Comparison of ENCODE assay signal across 28 cellular contexts in the genomic region with DNA sequence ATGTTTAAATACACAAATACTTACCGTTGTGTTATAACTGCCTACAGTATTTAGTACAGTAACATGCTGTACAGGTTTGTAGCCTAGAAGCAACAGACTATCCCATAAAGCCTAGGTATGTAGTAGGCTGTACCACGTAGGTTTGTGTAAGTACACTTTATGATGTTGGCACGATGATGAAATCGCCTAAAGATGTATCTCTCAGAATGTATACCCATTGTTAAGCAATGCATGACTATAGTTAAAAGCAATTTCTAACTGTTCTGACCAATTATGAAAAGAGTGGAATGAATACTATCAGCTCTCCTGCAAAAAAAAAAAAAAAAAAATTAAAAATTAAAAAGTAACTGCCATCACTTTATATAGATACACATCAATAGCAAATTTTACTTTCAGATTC. TPM values are rescaled to one million over a fixed set of nuclear protein-coding genes. Genes with fewer than 3 reads are reported as not detected.
"Had no signal": no experiment of that assay in that cellular context is flagged by ENCODE, and none has a peak within 500 bp of the region (broad histone marks: within the 10 kb centered on the region; RNA-seq: fewer than 3 reads in every experiment).

No MANE protein-coding gene starts in this region.

- H3K4me3 Mint-ChIP-seq: activated naive CD4-positive, alpha-beta T cell treated with anti-CD3 and anti-CD28 coated beads for 36 hours; activated naive CD8-positive, alpha-beta T cell treated with anti-CD3 and anti-CD28 coated beads, Interleukin-2, amount 10 ng/mL, durations not matched to agents 7 days and 5 days; IgD-negative memory B cell had no signal

- H3K9ac ChIP-seq: KMS-11, SK-N-SH had no signal

- H3K9me3 ChIP-seq: adrenal gland, breast epithelium, MG63, Peyer's patch, SJCRH30, SK-N-SH had no signal

- H3K27ac ChIP-seq: breast epithelium, KMS-11, Peyer's patch, RWPE1, SJCRH30, VCaP had no signal

- H3K27ac Mint-ChIP-seq: activated naive CD4-positive, alpha-beta T cell treated with anti-CD3 and anti-CD28 coated beads for 36 hours; activated naive CD8-positive, alpha-beta T cell treated with anti-CD3 and anti-CD28 coated beads, Interleukin-2, amount 10 ng/mL, durations not matched to agents 7 days and 5 days; IgD-negative memory B cell had no signal

- H3K36me3 Mint-ChIP-seq: IgD-negative memory B cell had no signal

- H3K4me2 ChIP-seq: KMS-11, SK-N-SH had no signal

- H3K27me3 Mint-ChIP-seq: activated naive CD8-positive, alpha-beta T cell treated with anti-CD3 and anti-CD28 coated beads, Interleukin-2, amount 10 ng/mL, durations not matched to agents 7 days and 5 days; IgD-negative memory B cell had no signal

- DNase-seq: activated CD4-positive, alpha-beta T cell treated with anti-CD3 and anti-CD28 coated beads for 48 hours; activated CD4-positive, alpha-beta T cell treated with anti-CD3 and anti-CD28 coated beads, Interleukin-2, amount 50 U/mL, for 48 hours; activated gamma-delta T cell; activated naive CD4-positive, alpha-beta T cell treated with anti-CD3 and anti-CD28 coated beads for 36 hours; activated naive CD8-positive, alpha-beta T cell treated with anti-CD3 and anti-CD28 coated beads, Interleukin-2, amount 10 ng/mL, durations not matched to agents 7 days and 5 days; activated T-cell treated with anti-CD3 and anti-CD28 coated beads for 4 hours; adrenal gland; anterior cingulate cortex; caudate nucleus; MG63; NCI-H1048; NCI-H146; NCI-H187 treated with DMSO at 0.1 percent for 48 hours; NCI-H2081 treated with DMSO at 0.1 percent for 48 hours; NCI-H446; NCI-H524; Peyer's patch; Right ventricle myocardium superior; SJCRH30; SK-N-SH; T-helper 1 cell had no signal

- H3K9me3 Mint-ChIP-seq: activated naive CD4-positive, alpha-beta T cell treated with anti-CD3 and anti-CD28 coated beads for 36 hours; activated naive CD8-positive, alpha-beta T cell treated with anti-CD3 and anti-CD28 coated beads, Interleukin-2, amount 10 ng/mL, durations not matched to agents 7 days and 5 days; IgD-negative memory B cell had no signal

- H3K36me3 ChIP-seq: breast epithelium had no signal

- H3K4me3 ChIP-seq: adrenal gland, breast epithelium, MG63, Peyer's patch, SJCRH30 had no signal

- H3K27me3 ChIP-seq: adrenal gland, breast epithelium, MG63, Peyer's patch, SJCRH30 had no signal

- H3K4me1 ChIP-seq: breast epithelium, Peyer's patch, SJCRH30 had no signal

RNA-seq across cellular contexts. Expression of gene SH2D5, which starts 43.2 kb away (rescaled TPM):
- total RNA-seq: Peyer's patch, Right ventricle myocardium superior had no signal
- polyA plus RNA-seq: IgD-negative memory B cell had no signal

RNA-seq across cellular contexts. Expression of gene KIF17, which starts 57.9 kb away (rescaled TPM):
- total RNA-seq: activated CD8-positive, alpha-beta memory T cell treated with anti-CD3 and anti-CD28 coated beads for 36 hours; activated naive CD4-positive, alpha-beta T cell treated with anti-CD3 and anti-CD28 coated beads for 36 hours; activated naive CD8-positive, alpha-beta T cell treated with anti-CD3 and anti-CD28 coated beads, Interleukin-2, amount 10 ng/mL, durations not matched to agents 7 days and 5 days; T-helper 2 cell treated with Interferon-gamma antibody and Interleukin-4, amounts not matched to agents 100 ng/mL and 5 ng/mL, for 36 hours had no signal
- polyA plus RNA-seq: IgD-negative memory B cell had no signal
